ENCODE assay signal across 8 cellular contexts in genomic region chr3:50155491-50155878, GRCh38. TPM values are rescaled to one million over a fixed set of nuclear protein-coding genes. Genes with fewer than 3 reads are reported as not detected.
DNase-seq lines count a peak whose midpoint lies in the region; ATAC-seq and TF ChIP-seq lines count a peak whose summit lies in the region.

No MANE protein-coding gene starts in this region.

- H3K9me2 ChIP-seq in GM23248 (ENCODE audit: insufficient read depth), result no peaks in the 10 kb centered on the region

- H3K27me3 ChIP-seq in GM23248 (replicated peaks; ENCODE audit: insufficient read depth) (peaks cover 8% of the 10 kb centered on the region), right atrium auricular region (no peaks in the 10 kb centered on the region), skeletal muscle satellite cell (ENCODE audit: control insufficient read depth, insufficient read depth, low read length) (peaks cover 19% of the 10 kb centered on the region), adrenal gland (no peaks in the 10 kb centered on the region)

- H3K36me3 Mint-ChIP-seq in activated CD4-positive, alpha-beta memory T cell treated with anti-CD3 and anti-CD28 coated beads, Interleukin-2, amount 10 ng/mL, durations not matched to agents 7 days and 5 days (ENCODE audit: low read depth), result no peaks in the 10 kb centered on the region

- in situ Hi-C loops in GM23248 (cut with MboI), result no loop called here

- no peaks in the 10 kb centered on the region for H4K20me1 ChIP-seq in GM23248 (ENCODE audit: insufficient read depth)

- H3K9me3 ChIP-seq in GM23248 (ENCODE audit: low read depth) (no peaks in the 10 kb centered on the region), right atrium auricular region (no peaks in the 10 kb centered on the region), skeletal muscle satellite cell (replicated peaks; ENCODE audit: low read length) (no peaks in the 10 kb centered on the region), adrenal gland (replicated peaks in 1 of 3) (no peaks in the 10 kb centered on the region)

- POLR2A ChIA-PET in activated CD4-positive, alpha-beta memory T cell treated with anti-CD3 and anti-CD28 coated beads, Interleukin-2, amount 10 ng/mL, durations not matched to agents 7 days and 5 days (lab: Charles Lee), result interaction anchor here (0.9 kb wide), 1 partner anchor 10 kb away, joined by 3 read pairs; no protein-coding TSS in a partner anchor

- H3K4me3 ChIP-seq in GM23248, result peak overlapping the region; percentile 75
- peak overlapping the region; percentile 50 to 57 for H3K4me3 ChIP-seq in right atrium auricular region
- peak overlapping the region; percentile 75 for H3K4me3 ChIP-seq in skeletal muscle satellite cell (ENCODE audit: low read length)
- peak overlapping the region in 1 of 4 donors; percentile 82 for H3K4me3 ChIP-seq in adrenal gland

- TF ChIP-seq CTCF in right atrium auricular region (IDR thresholded peaks at IDR 0.05) (no peak), adrenal gland (IDR thresholded peaks at IDR 0.05) (no peak)

- H3K27ac ChIP-seq in GM23248 (no peak overlapping the region), right atrium auricular region (peak overlapping the region; percentile 23 to 67), adrenal gland (peak overlapping the region in 1 of 5 donors; percentile 49)

- TF ChIP-seq POLR2A in adrenal gland (IDR thresholded peaks at IDR 0.05), result no peak

- H3K27me3 Mint-ChIP-seq in activated CD4-positive, alpha-beta memory T cell treated with anti-CD3 and anti-CD28 coated beads, Interleukin-2, amount 10 ng/mL, durations not matched to agents 7 days and 5 days, result peaks cover 42% of the 10 kb centered on the region

- H3K36me3 ChIP-seq in GM23248 (ENCODE audit: low read depth) (no peaks in the 10 kb centered on the region), right atrium auricular region (no peaks in the 10 kb centered on the region), skeletal muscle satellite cell (ENCODE audit: insufficient read depth, low read length) (no peaks in the 10 kb centered on the region), adrenal gland (replicated peaks in 1 of 2) (no peaks in the 10 kb centered on the region)

- peak overlapping the region; percentile 46; the same call in 1 of the 2 replicates for H3K9ac ChIP-seq in GM23248
- H3K9ac ChIP-seq in skeletal muscle satellite cell (ENCODE audit: low read depth, low read length), result peak overlapping the region; percentile 77

- DNase-seq in GM23248 (no peak), right atrium auricular region (ENCODE audit: low spot score) (no peak), NCI-H187 treated with DMSO at 0.1 percent for 48 hours (lab: John Stamatoyannopoulos, UW) (no peak), GOT3 (lab: John Stamatoyannopoulos, UW) (no peak), adrenal gland (no peak)
- DNase-seq in activated CD4-positive, alpha-beta memory T cell treated with anti-CD3 and anti-CD28 coated beads, Interleukin-2, amount 10 ng/mL, durations not matched to agents 7 days and 5 days, result no peak

- no peak overlapping the region for H3K27ac Mint-ChIP-seq in activated CD4-positive, alpha-beta memory T cell treated with anti-CD3 and anti-CD28 coated beads, Interleukin-2, amount 10 ng/mL, durations not matched to agents 7 days and 5 days

- 2 to 3% methylated on average over 22 to 37 of the region's 37 CpGs for WGBS in GM23248 (ENCODE audit: low coverage in 1 of 2, low lambda C conversion rate in 2 of 2, missing lambda C conversion rate in 2 of 2), 2 experiments
- WGBS in adrenal gland, 4 donors, result 3 to 5% (median 5%) methylated on average over 8 to 37 of the region's 37 CpGs

- no peak overlapping the region for H2AFZ ChIP-seq in GM23248

- H3K4me3 Mint-ChIP-seq in activated CD4-positive, alpha-beta memory T cell treated with anti-CD3 and anti-CD28 coated beads, Interleukin-2, amount 10 ng/mL, durations not matched to agents 7 days and 5 days, result peak overlapping the region; percentile 44

- no peaks in the 10 kb centered on the region for H3K9me3 Mint-ChIP-seq in activated CD4-positive, alpha-beta memory T cell treated with anti-CD3 and anti-CD28 coated beads, Interleukin-2, amount 10 ng/mL, durations not matched to agents 7 days and 5 days

- H3K4me2 ChIP-seq in GM23248 (ENCODE audit: unreplicated experiment), result peak overlapping the region; percentile 65
- peak overlapping the region; percentile 92 for H3K4me2 ChIP-seq in skeletal muscle satellite cell (ENCODE audit: low read length)

- CTCF ChIA-PET in activated CD4-positive, alpha-beta memory T cell treated with anti-CD3 and anti-CD28 coated beads, Interleukin-2, amount 10 ng/mL, durations not matched to agents 7 days and 5 days (lab: Charles Lee), result no interaction called here

- intact Hi-C loops in adrenal gland (cut with DNase I), result no loop called here

- H3K79me2 ChIP-seq in GM23248 (ENCODE audit: insufficient read depth), result no peaks in the 10 kb centered on the region

- H3K4me1 ChIP-seq in GM23248 (ENCODE audit: insufficient read depth) (no peaks in the 10 kb centered on the region; the same call in 1 of the 2 replicates), right atrium auricular region (peaks cover 0 to 45% of the 10 kb centered on the region in 2 donors), skeletal muscle satellite cell (ENCODE audit: control insufficient read depth, insufficient read depth, low read length) (peaks cover 22% of the 10 kb centered on the region), adrenal gland (replicated peaks in 1 of 2) (peaks cover 4 to 12% of the 10 kb centered on the region in 2 donors)

- ATAC-seq in HG03159 (IDR thresholded peaks at IDR 0.05; ENCODE audit: unreplicated experiment), result no peak

- no peaks in the 10 kb centered on the region for H3F3A ChIP-seq in GM23248 (ENCODE audit: insufficient read depth)

- peaks cover 10% of the 10 kb centered on the region for H3K4me1 Mint-ChIP-seq in activated CD4-positive, alpha-beta memory T cell treated with anti-CD3 and anti-CD28 coated beads, Interleukin-2, amount 10 ng/mL, durations not matched to agents 7 days and 5 days

RNA-seq across cellular contexts. Expression of gene SEMA3F, which starts 0.4 kb away (rescaled TPM):
- 3.2 and 3.5 TPM in 2 replicates for total RNA-seq in GM23248 (2014; rRNA removed; shearing (Covaris generic))
- 0.25 and 0.54 TPM in 2 replicates for polyA plus RNA-seq in GM23248 (2016; fragmentation: Nextera tagmentation; extraction: Ambion mirVana)
- total RNA-seq in activated CD4-positive, alpha-beta memory T cell treated with anti-CD3 and anti-CD28 coated beads, Interleukin-2, amount 10 ng/mL, durations not matched to agents 7 days and 5 days, result under 1 TPM in 1 of 2 experiments, not detected in 1; 0.15 TPM
- total RNA-seq in right atrium auricular region, result 10 to 100 TPM in 1 of 2 donors, 1 to 10 TPM in 1; 6.3 to 18.7 TPM
- total RNA-seq in skeletal muscle satellite cell (2012; rRNA removed), result 2.2 and 3.0 TPM in 2 replicates
- total RNA-seq in adrenal gland, result 10 to 100 TPM in 6 of 8 donors, 1 to 10 TPM in 2; 9.0 to 21.1 (median 13.6) TPM
- polyA plus RNA-seq in adrenal gland, result 10 to 100 TPM in 2 of 3 donors, 1 to 10 TPM in 1; 7.3 to 16.7 (median 14.5) TPM

RNA-seq across cellular contexts. Expression of gene GNAT1, which starts 35.9 kb away (rescaled TPM):
- total RNA-seq in GM23248 (2014; rRNA removed; shearing (Covaris generic)), result not detected in 2 replicates
- polyA plus RNA-seq in GM23248 (2016; fragmentation: Nextera tagmentation; extraction: Ambion mirVana), result not detected in 2 replicates
- total RNA-seq in activated CD4-positive, alpha-beta memory T cell treated with anti-CD3 and anti-CD28 coated beads, Interleukin-2, amount 10 ng/mL, durations not matched to agents 7 days and 5 days, result not detected
- total RNA-seq in right atrium auricular region, result not detected
- total RNA-seq in skeletal muscle satellite cell (2012; rRNA removed), result not detected in 2 replicates
- total RNA-seq in adrenal gland, result not detected
- not detected for polyA plus RNA-seq in adrenal gland

RNA-seq across cellular contexts. Expression of gene SLC38A3, which starts 49.6 kb away (rescaled TPM):
- total RNA-seq in GM23248 (2014; rRNA removed; shearing (Covaris generic)), result under 0.01 TPM in 1 of 2 replicates, not detected in the other
- 0.36 and 0.93 TPM in 2 replicates for polyA plus RNA-seq in GM23248 (2016; fragmentation: Nextera tagmentation; extraction: Ambion mirVana)
- total RNA-seq in activated CD4-positive, alpha-beta memory T cell treated with anti-CD3 and anti-CD28 coated beads, Interleukin-2, amount 10 ng/mL, durations not matched to agents 7 days and 5 days, result not detected
- total RNA-seq in right atrium auricular region, result 1 to 10 TPM; 2.4 to 7.9 TPM
- total RNA-seq in skeletal muscle satellite cell (2012; rRNA removed), result not detected in 2 replicates
- total RNA-seq in adrenal gland, result 10 to 100 TPM in 1 of 8 donors, under 1 TPM in 5, not detected in 2; 0.07 to 48.8 (median 0.43) TPM
- polyA plus RNA-seq in adrenal gland, result under 1 TPM; 0.05 to 0.30 (median 0.08) TPM
